1 cellular context compared by ENCODE assay signal in the genomic region with DNA sequence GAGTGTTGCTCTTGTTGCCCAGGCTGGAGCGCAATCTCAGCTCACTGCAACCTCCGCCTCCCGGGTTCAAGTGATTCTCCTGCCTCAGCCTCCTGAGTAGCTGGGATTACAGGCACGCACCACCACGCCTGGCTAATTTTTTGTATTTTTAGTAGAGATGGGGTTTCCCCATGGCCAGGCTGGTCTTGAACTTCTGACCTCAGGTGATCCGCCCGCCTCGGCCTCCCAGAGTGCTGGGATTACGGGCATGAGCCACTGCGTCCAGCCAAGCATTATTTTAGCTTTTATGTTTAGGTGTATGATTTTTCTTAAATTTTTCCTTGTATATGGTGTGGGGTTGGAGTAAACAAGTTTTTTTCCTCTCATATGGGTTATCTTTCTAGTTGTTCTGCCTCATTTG. TPM values are rescaled to one million over a fixed set of nuclear protein-coding genes. Genes with fewer than 3 reads are reported as not detected.
"Had no signal": no experiment of that assay in that cellular context is flagged by ENCODE, and none has a peak within 500 bp of the region (broad histone marks: within the 10 kb centered on the region; RNA-seq: fewer than 3 reads in every experiment).

No MANE protein-coding gene starts in this region.

RNA-seq across cellular contexts. Expression of gene BUB1B, which starts 6.5 kb away (rescaled TPM):
- total RNA-seq: body of pancreas had no signal
